1 cellular context compared by ENCODE assay signal in genomic region chr19:1445185-1445931, GRCh38.
A peak's percentile ranks its signal among the peaks of the same experiment; 100 is the strongest.
TF ChIP-seq lines count a peak whose summit lies in the region.

No MANE protein-coding gene starts in this region.

TF ChIP-seq in K562, 482 proteins besides CTCF, POLR2A, EP300 and RAD21 (continues in another document):
- TF ChIP-seq ZNF12 (CRISPR knock-in tag; IDR thresholded peaks at IDR 0.05) (peak; percentile 20; the same call in 1 of the 2 replicates), NR3C1 (CRISPR knock-in tag; IDR thresholded peaks at IDR 0.05) (no peak), MCM3 (IDR thresholded peaks at IDR 0.05) (no peak), RB1 (IDR thresholded peaks at IDR 0.05; ENCODE audit: low read depth) (peak; percentile 88), ZNF445 (CRISPR knock-in tag; IDR thresholded peaks at IDR 0.05; ENCODE audit: low read depth) (no peak), TCF3 (CRISPR knock-in tag; IDR thresholded peaks at IDR 0.05) (0 out of 2 replicates have a peak, but pooled peaks have one; percentile 15), PHF20 (IDR thresholded peaks at IDR 0.05; ENCODE audit: partially characterized antibody) (peak; percentile 47), ILF3 (IDR thresholded peaks at IDR 0.05; ENCODE audit: borderline replicate concordance) (no peak), TBP (optimal IDR thresholded peaks at IDR 0.05; ENCODE audit: low read depth, low read length) (peak; percentile 6), FOSL1 (tag; conservative IDR thresholded peaks at IDR 0.05) (peak; percentile 67), FIP1L1 (IDR thresholded peaks at IDR 0.05; ENCODE audit: low read depth, low read length, poor library complexity, severe bottlenecking) (peak; percentile 80), ARID1B (IDR thresholded peaks at IDR 0.05) (peak; percentile 35), FUS (optimal IDR thresholded peaks at IDR 0.05; ENCODE audit: low read depth, low read length) (peak; percentile 88), BHLHE40 (IDR thresholded peaks at IDR 0.05; ENCODE audit: low read length) (0 out of 2 replicates have a peak, but pooled peaks have one; percentile 15), CTBP1 (IDR thresholded peaks at IDR 0.05; ENCODE audit: borderline replicate concordance) (peak; percentile 74), NUFIP1 (IDR thresholded peaks at IDR 0.05; ENCODE audit: partially characterized antibody) (no peak), SMAD4 (CRISPR knock-in tag; conservative IDR thresholded peaks at IDR 0.05) (peak; percentile 61; the same call in 1 of the 2 replicates), UBTF (IDR thresholded peaks at IDR 0.05; ENCODE audit: borderline replicate concordance in 1 of 2, low read depth in 2 of 2, low read length in 2 of 2) (peak in 1 of 2 experiments; percentile 81; a peak in 2 of 4 replicates), ZFP36 (IDR thresholded peaks at IDR 0.05; ENCODE audit: low read depth, low read length, partially characterized antibody) (peak; percentile 78), ZNF696 (CRISPR knock-in tag; conservative IDR thresholded peaks at IDR 0.05) (no peak), RNF2 (IDR thresholded peaks at IDR 0.05) (peak; percentile 43; the same call in 1 of the 2 replicates), CSDE1 (IDR thresholded peaks at IDR 0.05) (no peak), FOXA3 (CRISPR knock-in tag; conservative IDR thresholded peaks at IDR 0.05 in 1 of 2, IDR thresholded peaks at IDR 0.05 in 1 of 2) (peak in 1 of 2 experiments; percentile 86; a peak in 2 of 4 replicates), CREB1 (IDR thresholded peaks at IDR 0.05) (peak; percentile 22; the same call in 1 of the 2 replicates), CREB1 (CRISPR knock-in tag; IDR thresholded peaks at IDR 0.05) (no peak; the same call in 1 of the 2 replicates), KAT7 (CRISPR knock-in tag; IDR thresholded peaks at IDR 0.05; ENCODE audit: borderline replicate concordance) (peak; percentile 84; the same call in 1 of the 2 replicates), ZNF3 (CRISPR knock-in tag; IDR thresholded peaks at IDR 0.05) (peak; percentile 96), XRCC5 (IDR thresholded peaks at IDR 0.05; ENCODE audit: low read depth, low read length) (peak; percentile 81), CCNT2 (IDR thresholded peaks at IDR 0.05; ENCODE audit: borderline replicate concordance, extremely low read depth, insufficient read length, low read depth, low read length) (peak; percentile 86), KLF1 (tag; IDR thresholded peaks at IDR 0.05) (peak; percentile 76; the same call in 1 of the 2 replicates), TOE1 (IDR thresholded peaks at IDR 0.05; ENCODE audit: borderline replicate concordance) (0 out of 2 replicates have a peak, but pooled peaks have one; percentile 14), TOE1 (CRISPR knock-in tag; IDR thresholded peaks at IDR 0.05; ENCODE audit: borderline replicate concordance, low read depth) (no peak), CBX1 (IDR thresholded peaks at IDR 0.05; ENCODE audit: low read depth) (peak; percentile 78; the same call in 1 of the 2 replicates), CHD4 (IDR thresholded peaks at IDR 0.05; ENCODE audit: insufficient read depth, insufficient replicate concordance, low read depth, low read length, poor library complexity, severe bottlenecking) (peak; percentile 36), CXXC5 (CRISPR knock-in tag; IDR thresholded peaks at IDR 0.05) (peak; percentile 75), RBFOX2 (IDR thresholded peaks at IDR 0.05; ENCODE audit: low read depth, low read length) (peak; percentile 35; the same call in 1 of the 2 replicates), MTA3 (IDR thresholded peaks at IDR 0.05; ENCODE audit: borderline replicate concordance) (peak; percentile 56; the same call in 1 of the 2 replicates), KLF16 (IDR thresholded peaks at IDR 0.05) (peak; percentile 39; the same call in 1 of the 2 replicates)
- TF ChIP-seq, protein P1, sequence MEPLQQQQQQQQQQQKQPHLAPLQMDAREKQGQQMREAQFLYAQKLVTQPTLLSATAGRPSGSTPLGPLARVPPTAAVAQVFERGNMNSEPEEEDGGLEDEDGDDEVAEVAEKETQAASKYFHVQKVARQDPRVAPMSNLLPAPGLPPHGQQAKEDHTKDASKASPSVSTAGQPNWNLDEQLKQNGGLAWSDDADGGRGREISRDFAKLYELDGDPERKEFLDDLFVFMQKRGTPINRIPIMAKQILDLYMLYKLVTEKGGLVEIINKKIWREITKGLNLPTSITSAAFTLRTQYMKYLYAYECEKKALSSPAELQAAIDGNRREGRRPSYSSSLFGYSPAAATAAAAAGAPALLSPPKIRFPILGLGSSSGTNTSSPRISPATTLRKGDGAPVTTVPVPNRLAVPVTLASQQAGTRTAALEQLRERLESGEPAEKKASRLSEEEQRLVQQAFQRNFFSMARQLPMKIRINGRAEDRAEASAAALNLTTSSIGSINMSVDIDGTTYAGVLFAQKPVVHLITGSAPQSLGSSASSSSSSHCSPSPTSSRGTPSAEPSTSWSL (CRISPR knock-in tag; IDR thresholded peaks at IDR 0.05; ENCODE audit: borderline replicate concordance), result no peak
- TF ChIP-seq, protein P2, sequence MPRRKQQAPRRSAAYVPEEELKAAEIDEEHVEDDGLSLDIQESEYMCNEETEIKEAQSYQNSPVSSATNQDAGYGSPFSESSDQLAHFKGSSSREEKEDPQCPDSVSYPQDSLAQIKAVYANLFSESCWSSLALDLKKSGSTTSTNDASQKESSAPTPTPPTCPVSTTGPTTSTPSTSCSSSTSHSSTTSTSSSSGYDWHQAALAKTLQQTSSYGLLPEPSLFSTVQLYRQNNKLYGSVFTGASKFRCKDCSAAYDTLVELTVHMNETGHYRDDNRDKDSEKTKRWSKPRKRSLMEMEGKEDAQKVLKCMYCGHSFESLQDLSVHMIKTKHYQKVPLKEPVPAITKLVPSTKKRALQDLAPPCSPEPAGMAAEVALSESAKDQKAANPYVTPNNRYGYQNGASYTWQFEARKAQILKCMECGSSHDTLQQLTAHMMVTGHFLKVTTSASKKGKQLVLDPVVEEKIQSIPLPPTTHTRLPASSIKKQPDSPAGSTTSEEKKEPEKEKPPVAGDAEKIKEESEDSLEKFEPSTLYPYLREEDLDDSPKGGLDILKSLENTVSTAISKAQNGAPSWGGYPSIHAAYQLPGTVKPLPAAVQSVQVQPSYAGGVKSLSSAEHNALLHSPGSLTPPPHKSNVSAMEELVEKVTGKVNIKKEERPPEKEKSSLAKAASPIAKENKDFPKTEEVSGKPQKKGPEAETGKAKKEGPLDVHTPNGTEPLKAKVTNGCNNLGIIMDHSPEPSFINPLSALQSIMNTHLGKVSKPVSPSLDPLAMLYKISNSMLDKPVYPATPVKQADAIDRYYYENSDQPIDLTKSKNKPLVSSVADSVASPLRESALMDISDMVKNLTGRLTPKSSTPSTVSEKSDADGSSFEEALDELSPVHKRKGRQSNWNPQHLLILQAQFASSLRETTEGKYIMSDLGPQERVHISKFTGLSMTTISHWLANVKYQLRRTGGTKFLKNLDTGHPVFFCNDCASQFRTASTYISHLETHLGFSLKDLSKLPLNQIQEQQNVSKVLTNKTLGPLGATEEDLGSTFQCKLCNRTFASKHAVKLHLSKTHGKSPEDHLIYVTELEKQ (CRISPR knock-in tag; IDR thresholded peaks at IDR 0.05), result no peak
- TF ChIP-seq, protein P3, sequence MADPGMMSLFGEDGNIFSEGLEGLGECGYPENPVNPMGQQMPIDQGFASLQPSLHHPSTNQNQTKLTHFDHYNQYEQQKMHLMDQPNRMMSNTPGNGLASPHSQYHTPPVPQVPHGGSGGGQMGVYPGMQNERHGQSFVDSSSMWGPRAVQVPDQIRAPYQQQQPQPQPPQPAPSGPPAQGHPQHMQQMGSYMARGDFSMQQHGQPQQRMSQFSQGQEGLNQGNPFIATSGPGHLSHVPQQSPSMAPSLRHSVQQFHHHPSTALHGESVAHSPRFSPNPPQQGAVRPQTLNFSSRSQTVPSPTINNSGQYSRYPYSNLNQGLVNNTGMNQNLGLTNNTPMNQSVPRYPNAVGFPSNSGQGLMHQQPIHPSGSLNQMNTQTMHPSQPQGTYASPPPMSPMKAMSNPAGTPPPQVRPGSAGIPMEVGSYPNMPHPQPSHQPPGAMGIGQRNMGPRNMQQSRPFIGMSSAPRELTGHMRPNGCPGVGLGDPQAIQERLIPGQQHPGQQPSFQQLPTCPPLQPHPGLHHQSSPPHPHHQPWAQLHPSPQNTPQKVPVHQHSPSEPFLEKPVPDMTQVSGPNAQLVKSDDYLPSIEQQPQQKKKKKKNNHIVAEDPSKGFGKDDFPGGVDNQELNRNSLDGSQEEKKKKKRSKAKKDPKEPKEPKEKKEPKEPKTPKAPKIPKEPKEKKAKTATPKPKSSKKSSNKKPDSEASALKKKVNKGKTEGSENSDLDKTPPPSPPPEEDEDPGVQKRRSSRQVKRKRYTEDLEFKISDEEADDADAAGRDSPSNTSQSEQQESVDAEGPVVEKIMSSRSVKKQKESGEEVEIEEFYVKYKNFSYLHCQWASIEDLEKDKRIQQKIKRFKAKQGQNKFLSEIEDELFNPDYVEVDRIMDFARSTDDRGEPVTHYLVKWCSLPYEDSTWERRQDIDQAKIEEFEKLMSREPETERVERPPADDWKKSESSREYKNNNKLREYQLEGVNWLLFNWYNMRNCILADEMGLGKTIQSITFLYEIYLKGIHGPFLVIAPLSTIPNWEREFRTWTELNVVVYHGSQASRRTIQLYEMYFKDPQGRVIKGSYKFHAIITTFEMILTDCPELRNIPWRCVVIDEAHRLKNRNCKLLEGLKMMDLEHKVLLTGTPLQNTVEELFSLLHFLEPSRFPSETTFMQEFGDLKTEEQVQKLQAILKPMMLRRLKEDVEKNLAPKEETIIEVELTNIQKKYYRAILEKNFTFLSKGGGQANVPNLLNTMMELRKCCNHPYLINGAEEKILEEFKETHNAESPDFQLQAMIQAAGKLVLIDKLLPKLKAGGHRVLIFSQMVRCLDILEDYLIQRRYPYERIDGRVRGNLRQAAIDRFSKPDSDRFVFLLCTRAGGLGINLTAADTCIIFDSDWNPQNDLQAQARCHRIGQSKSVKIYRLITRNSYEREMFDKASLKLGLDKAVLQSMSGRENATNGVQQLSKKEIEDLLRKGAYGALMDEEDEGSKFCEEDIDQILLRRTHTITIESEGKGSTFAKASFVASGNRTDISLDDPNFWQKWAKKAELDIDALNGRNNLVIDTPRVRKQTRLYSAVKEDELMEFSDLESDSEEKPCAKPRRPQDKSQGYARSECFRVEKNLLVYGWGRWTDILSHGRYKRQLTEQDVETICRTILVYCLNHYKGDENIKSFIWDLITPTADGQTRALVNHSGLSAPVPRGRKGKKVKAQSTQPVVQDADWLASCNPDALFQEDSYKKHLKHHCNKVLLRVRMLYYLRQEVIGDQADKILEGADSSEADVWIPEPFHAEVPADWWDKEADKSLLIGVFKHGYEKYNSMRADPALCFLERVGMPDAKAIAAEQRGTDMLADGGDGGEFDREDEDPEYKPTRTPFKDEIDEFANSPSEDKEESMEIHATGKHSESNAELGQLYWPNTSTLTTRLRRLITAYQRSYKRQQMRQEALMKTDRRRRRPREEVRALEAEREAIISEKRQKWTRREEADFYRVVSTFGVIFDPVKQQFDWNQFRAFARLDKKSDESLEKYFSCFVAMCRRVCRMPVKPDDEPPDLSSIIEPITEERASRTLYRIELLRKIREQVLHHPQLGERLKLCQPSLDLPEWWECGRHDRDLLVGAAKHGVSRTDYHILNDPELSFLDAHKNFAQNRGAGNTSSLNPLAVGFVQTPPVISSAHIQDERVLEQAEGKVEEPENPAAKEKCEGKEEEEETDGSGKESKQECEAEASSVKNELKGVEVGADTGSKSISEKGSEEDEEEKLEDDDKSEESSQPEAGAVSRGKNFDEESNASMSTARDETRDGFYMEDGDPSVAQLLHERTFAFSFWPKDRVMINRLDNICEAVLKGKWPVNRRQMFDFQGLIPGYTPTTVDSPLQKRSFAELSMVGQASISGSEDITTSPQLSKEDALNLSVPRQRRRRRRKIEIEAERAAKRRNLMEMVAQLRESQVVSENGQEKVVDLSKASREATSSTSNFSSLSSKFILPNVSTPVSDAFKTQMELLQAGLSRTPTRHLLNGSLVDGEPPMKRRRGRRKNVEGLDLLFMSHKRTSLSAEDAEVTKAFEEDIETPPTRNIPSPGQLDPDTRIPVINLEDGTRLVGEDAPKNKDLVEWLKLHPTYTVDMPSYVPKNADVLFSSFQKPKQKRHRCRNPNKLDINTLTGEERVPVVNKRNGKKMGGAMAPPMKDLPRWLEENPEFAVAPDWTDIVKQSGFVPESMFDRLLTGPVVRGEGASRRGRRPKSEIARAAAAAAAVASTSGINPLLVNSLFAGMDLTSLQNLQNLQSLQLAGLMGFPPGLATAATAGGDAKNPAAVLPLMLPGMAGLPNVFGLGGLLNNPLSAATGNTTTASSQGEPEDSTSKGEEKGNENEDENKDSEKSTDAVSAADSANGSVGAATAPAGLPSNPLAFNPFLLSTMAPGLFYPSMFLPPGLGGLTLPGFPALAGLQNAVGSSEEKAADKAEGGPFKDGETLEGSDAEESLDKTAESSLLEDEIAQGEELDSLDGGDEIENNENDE (IDR thresholded peaks at IDR 0.05; ENCODE audit: low read depth, low read length), result no peak
- TF ChIP-seq, protein P4, sequence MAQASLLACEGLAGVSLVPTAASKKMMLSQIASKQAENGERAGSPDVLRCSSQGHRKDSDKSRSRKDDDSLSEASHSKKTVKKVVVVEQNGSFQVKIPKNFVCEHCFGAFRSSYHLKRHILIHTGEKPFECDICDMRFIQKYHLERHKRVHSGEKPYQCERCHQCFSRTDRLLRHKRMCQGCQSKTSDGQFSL (CRISPR knock-in tag; IDR thresholded peaks at IDR 0.05), result peak; percentile 83
- TF ChIP-seq, protein P4 (tag; IDR thresholded peaks at IDR 0.05), result no peak
